Comparison of ENCODE assay signal across 2 cellular contexts in the genomic region with DNA sequence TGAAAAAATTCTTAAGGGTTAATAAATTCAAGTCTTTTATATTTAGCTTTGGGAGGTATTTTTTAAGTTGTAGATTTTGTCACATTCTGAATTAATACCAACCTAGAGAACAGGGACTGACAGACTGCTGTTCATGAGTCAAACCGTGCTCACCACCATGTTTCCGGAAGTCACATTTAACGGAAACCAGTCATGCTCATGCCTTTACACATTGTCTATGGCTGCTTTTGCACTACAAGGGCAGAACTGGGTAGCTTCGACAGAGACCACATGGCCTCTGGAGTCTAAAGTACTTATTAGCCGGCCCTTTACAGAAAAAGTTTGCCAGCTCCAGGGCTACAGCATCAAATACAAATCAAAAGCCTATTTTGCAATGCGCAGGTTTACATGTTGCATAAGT.
TF ChIP-seq lines count a peak whose summit lies in the region.

No MANE protein-coding gene starts in this region.

TF ChIP-seq in SK-N-SH, 30 proteins besides CTCF, POLR2A, EP300 and RAD21 (continued from another document):
- TF ChIP-seq MXI1 (IDR thresholded peaks at IDR 0.05; ENCODE audit: low read depth, low read length): no peak

TF ChIP-seq in SK-N-SH treated with all-trans-retinoic acid at 6 μM for 48 hours, 23 proteins besides CTCF, POLR2A, EP300 and RAD21 (continued from another document):
- TF ChIP-seq ZFP30 (CRISPR knock-in tag; IDR thresholded peaks at IDR 0.05) (no peak), ARNTL (CRISPR knock-in tag; IDR thresholded peaks at IDR 0.05; ENCODE audit: borderline replicate concordance, low read depth) (no peak), ZNF565 (CRISPR knock-in tag; conservative IDR thresholded peaks at IDR 0.05; ENCODE audit: low read depth) (no peak)
- TF ChIP-seq, protein P1, sequence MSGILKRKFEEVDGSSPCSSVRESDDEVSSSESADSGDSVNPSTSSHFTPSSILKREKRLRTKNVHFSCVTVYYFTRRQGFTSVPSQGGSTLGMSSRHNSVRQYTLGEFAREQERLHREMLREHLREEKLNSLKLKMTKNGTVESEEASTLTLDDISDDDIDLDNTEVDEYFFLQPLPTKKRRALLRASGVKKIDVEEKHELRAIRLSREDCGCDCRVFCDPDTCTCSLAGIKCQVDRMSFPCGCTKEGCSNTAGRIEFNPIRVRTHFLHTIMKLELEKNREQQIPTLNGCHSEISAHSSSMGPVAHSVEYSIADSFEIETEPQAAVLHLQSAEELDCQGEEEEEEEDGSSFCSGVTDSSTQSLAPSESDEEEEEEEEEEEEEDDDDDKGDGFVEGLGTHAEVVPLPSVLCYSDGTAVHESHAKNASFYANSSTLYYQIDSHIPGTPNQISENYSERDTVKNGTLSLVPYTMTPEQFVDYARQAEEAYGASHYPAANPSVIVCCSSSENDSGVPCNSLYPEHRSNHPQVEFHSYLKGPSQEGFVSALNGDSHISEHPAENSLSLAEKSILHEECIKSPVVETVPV (CRISPR knock-in tag; IDR thresholded peaks at IDR 0.05): no peak
- TF ChIP-seq, protein P2, sequence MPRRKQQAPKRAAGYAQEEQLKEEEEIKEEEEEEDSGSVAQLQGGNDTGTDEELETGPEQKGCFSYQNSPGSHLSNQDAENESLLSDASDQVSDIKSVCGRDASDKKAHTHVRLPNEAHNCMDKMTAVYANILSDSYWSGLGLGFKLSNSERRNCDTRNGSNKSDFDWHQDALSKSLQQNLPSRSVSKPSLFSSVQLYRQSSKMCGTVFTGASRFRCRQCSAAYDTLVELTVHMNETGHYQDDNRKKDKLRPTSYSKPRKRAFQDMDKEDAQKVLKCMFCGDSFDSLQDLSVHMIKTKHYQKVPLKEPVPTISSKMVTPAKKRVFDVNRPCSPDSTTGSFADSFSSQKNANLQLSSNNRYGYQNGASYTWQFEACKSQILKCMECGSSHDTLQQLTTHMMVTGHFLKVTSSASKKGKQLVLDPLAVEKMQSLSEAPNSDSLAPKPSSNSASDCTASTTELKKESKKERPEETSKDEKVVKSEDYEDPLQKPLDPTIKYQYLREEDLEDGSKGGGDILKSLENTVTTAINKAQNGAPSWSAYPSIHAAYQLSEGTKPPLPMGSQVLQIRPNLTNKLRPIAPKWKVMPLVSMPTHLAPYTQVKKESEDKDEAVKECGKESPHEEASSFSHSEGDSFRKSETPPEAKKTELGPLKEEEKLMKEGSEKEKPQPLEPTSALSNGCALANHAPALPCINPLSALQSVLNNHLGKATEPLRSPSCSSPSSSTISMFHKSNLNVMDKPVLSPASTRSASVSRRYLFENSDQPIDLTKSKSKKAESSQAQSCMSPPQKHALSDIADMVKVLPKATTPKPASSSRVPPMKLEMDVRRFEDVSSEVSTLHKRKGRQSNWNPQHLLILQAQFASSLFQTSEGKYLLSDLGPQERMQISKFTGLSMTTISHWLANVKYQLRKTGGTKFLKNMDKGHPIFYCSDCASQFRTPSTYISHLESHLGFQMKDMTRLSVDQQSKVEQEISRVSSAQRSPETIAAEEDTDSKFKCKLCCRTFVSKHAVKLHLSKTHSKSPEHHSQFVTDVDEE (CRISPR knock-in tag; IDR thresholded peaks at IDR 0.05): no peak
